9 cellular contexts compared by ENCODE assay signal in genomic region chr9:84170521-84171141, GRCh38.
DNase-seq lines count a peak whose midpoint lies in the region; ATAC-seq and TF ChIP-seq lines count a peak whose summit lies in the region.
"Had no signal": no experiment of that assay in that cellular context is flagged by ENCODE, and none has a peak within 500 bp of the region (broad histone marks: within the 10 kb centered on the region; RNA-seq: fewer than 3 reads in every experiment).

No MANE protein-coding gene starts in this region.

- no peaks in the 10 kb centered on the region for H3K36me3 ChIP-seq in colonic mucosa

- intact Hi-C loops in colonic mucosa (cut with DNase I) = loop anchor here (5.0 kb wide), 1 partner anchor 92 kb away; no protein-coding TSS in a partner anchor
- intact Hi-C loops in activated T-helper 2 cell treated with anti-CD3 and anti-CD28 coated beads, Interferon-gamma antibody, Interleukin-2, Interleukin-4, amounts not matched to agents 10 μg/mL and 5 μg/mL and 100 μg/mL, durations not matched to agents 14 hours and 24 hours and 36 hours (cut with micrococcal nuclease) = loop anchor here (10.0 kb wide), 1 partner anchor 144 kb away; no protein-coding TSS in a partner anchor

- DNase-seq in AG08395 (ENCODE audit: low spot score) (peak; percentile 98), NCI-H2171 treated with DMSO at 0.1 percent for 48 hours (lab: John Stamatoyannopoulos, UW) (peak; percentile 65), colonic mucosa (peak; percentile 53), lung microvascular endothelial cell (ENCODE audit: low read depth in 2 of 2) (peak; percentile 81 to 88)
- DNase-seq in activated T-helper 2 cell treated with anti-CD3 and anti-CD28 coated beads, Interferon-gamma antibody, Interleukin-2, Interleukin-4, amounts not matched to agents 10 μg/mL and 5 μg/mL and 100 μg/mL, durations not matched to agents 14 hours and 24 hours and 36 hours (ENCODE audit: low spot score) = no peak

- no peak overlapping the region for H3K4me3 ChIP-seq in colonic mucosa

- ATAC-seq in HG02884 (IDR thresholded peaks at IDR 0.05; ENCODE audit: unreplicated experiment) = no peak
- no peak for ATAC-seq in stimulated activated memory B cell treated with anti-CD40 and anti-IgM and Interleukin-4, amounts not matched to agents 10 μg/mL and 1 μg/mL and 100 μg/mL, for 72 hours
- ATAC-seq in GM21717 (IDR thresholded peaks at IDR 0.05; ENCODE audit: unreplicated experiment) = no peak

- no peaks in the 10 kb centered on the region for H3K9me3 Mint-ChIP-seq in activated T-helper 2 cell treated with anti-CD3 and anti-CD28 coated beads, Interferon-gamma antibody, Interleukin-2, Interleukin-4, amounts not matched to agents 10 μg/mL and 5 μg/mL and 100 μg/mL, durations not matched to agents 14 hours and 24 hours and 36 hours
- H3K9me3 Mint-ChIP-seq in stimulated activated memory B cell treated with anti-CD40 and anti-IgM and Interleukin-4, amounts not matched to agents 10 μg/mL and 1 μg/mL and 100 μg/mL, for 72 hours = no peaks in the 10 kb centered on the region

- peaks cover 2% of the 10 kb centered on the region for H3K4me1 Mint-ChIP-seq in activated T-helper 2 cell treated with anti-CD3 and anti-CD28 coated beads, Interferon-gamma antibody, Interleukin-2, Interleukin-4, amounts not matched to agents 10 μg/mL and 5 μg/mL and 100 μg/mL, durations not matched to agents 14 hours and 24 hours and 36 hours (ENCODE audit: low read depth)
- H3K4me1 Mint-ChIP-seq in stimulated activated memory B cell treated with anti-CD40 and anti-IgM and Interleukin-4, amounts not matched to agents 10 μg/mL and 1 μg/mL and 100 μg/mL, for 72 hours = peaks cover 6% of the 10 kb centered on the region

- H3K27me3 Mint-ChIP-seq in activated T-helper 2 cell treated with anti-CD3 and anti-CD28 coated beads, Interferon-gamma antibody, Interleukin-2, Interleukin-4, amounts not matched to agents 10 μg/mL and 5 μg/mL and 100 μg/mL, durations not matched to agents 14 hours and 24 hours and 36 hours (ENCODE audit: low read depth) = peaks cover 8% of the 10 kb centered on the region
- peaks cover 16% of the 10 kb centered on the region for H3K27me3 Mint-ChIP-seq in stimulated activated memory B cell treated with anti-CD40 and anti-IgM and Interleukin-4, amounts not matched to agents 10 μg/mL and 1 μg/mL and 100 μg/mL, for 72 hours

- H3K9ac ChIP-seq in colonic mucosa (ENCODE audit: low read depth in 2 of 2, low read length in 2 of 2) = no peak overlapping the region

- no peak overlapping the region for H3K27ac ChIP-seq in colonic mucosa

- H3K4me3 Mint-ChIP-seq in activated T-helper 2 cell treated with anti-CD3 and anti-CD28 coated beads, Interferon-gamma antibody, Interleukin-2, Interleukin-4, amounts not matched to agents 10 μg/mL and 5 μg/mL and 100 μg/mL, durations not matched to agents 14 hours and 24 hours and 36 hours (ENCODE audit: low read depth) = no peak overlapping the region
- H3K4me3 Mint-ChIP-seq in stimulated activated memory B cell treated with anti-CD40 and anti-IgM and Interleukin-4, amounts not matched to agents 10 μg/mL and 1 μg/mL and 100 μg/mL, for 72 hours = no peak overlapping the region

- H3K36me3 Mint-ChIP-seq in activated T-helper 2 cell treated with anti-CD3 and anti-CD28 coated beads, Interferon-gamma antibody, Interleukin-2, Interleukin-4, amounts not matched to agents 10 μg/mL and 5 μg/mL and 100 μg/mL, durations not matched to agents 14 hours and 24 hours and 36 hours (ENCODE audit: low read depth) = no peaks in the 10 kb centered on the region
- no peaks in the 10 kb centered on the region for H3K36me3 Mint-ChIP-seq in stimulated activated memory B cell treated with anti-CD40 and anti-IgM and Interleukin-4, amounts not matched to agents 10 μg/mL and 1 μg/mL and 100 μg/mL, for 72 hours

- no peaks in the 10 kb centered on the region for H3K9me3 ChIP-seq in colonic mucosa
- H3K9me3 ChIP-seq: Caco-2 had no signal

- TF ChIP-seq CTCF in colonic mucosa (IDR thresholded peaks at IDR 0.05) = no peak

- H3K27me3 ChIP-seq in colonic mucosa = no peaks in the 10 kb centered on the region

- H3K27ac Mint-ChIP-seq in activated T-helper 2 cell treated with anti-CD3 and anti-CD28 coated beads, Interferon-gamma antibody, Interleukin-2, Interleukin-4, amounts not matched to agents 10 μg/mL and 5 μg/mL and 100 μg/mL, durations not matched to agents 14 hours and 24 hours and 36 hours = no peak overlapping the region
- no peak overlapping the region for H3K27ac Mint-ChIP-seq in stimulated activated memory B cell treated with anti-CD40 and anti-IgM and Interleukin-4, amounts not matched to agents 10 μg/mL and 1 μg/mL and 100 μg/mL, for 72 hours

- H3K4me1 ChIP-seq in colonic mucosa = no peaks in the 10 kb centered on the region
- H3K4me1 ChIP-seq: Caco-2 had no signal
